ENCODE assay signal across 10 cellular contexts in genomic region chr17:45784293-45784582, GRCh38. TPM values are rescaled to one million over a fixed set of nuclear protein-coding genes. Genes with fewer than 3 reads are reported as not detected.
DNase-seq lines count a peak whose midpoint lies in the region; ATAC-seq, FAIRE-seq and TF ChIP-seq lines count a peak whose summit lies in the region.
"Had no signal": no experiment of that assay in that cellular context is flagged by ENCODE, and none has a peak within 500 bp of the region (broad histone marks: within the 10 kb centered on the region; RNA-seq: fewer than 3 reads in every experiment).

Gene CRHR1 (plus strand): TSS chr17:45784320. CDS start chr17:45784545, 225 bp downstream.

- no peak for TF ChIP-seq RAD21 in HepG2 (CRISPR knock-in tag; IDR thresholded peaks at IDR 0.05)

- WGBS in HepG2 (ENCODE audit: low lambda C conversion rate) = 20% methylated on average over 1 of the region's 41 CpGs

- H3K4me1 Mint-ChIP-seq in stimulated activated naive CD8-positive, alpha-beta T cell treated with anti-CD3 and anti-CD28 coated beads, Interleukin-15, amount 100 ng/mL, for 72 hours = peaks cover 17% of the 10 kb centered on the region

- H3K27ac ChIP-seq in angular gyrus (ENCODE audit: low read depth, low read length) (peak within 1 kb of the TSS; percentile 78), HepG2 (ENCODE audit: extremely low read length, insufficient read depth, low read length) (no peak within 1 kb of the TSS)

- CTCF ChIA-PET in HepG2 (lab: Yijun Ruan, JAX; ENCODE audit: low intra/inter-chr PET ratio, low total read pairs) = no interaction called here

- no peaks in the 10 kb centered on the region for H3K36me3 ChIP-seq in HepG2 (replicated peaks in 1 of 2; ENCODE audit: control insufficient read depth in 1 of 2, insufficient read depth in 2 of 2, low read length in 2 of 2)

- peaks cover 6% of the 10 kb centered on the region; the same call in 1 of the 2 replicates for H4K20me1 ChIP-seq in HepG2 (ENCODE audit: insufficient read depth, low read length)

- H3K4me3 ChIP-seq in HepG2 (replicated peaks in 1 of 3; ENCODE audit: insufficient read depth in 1 of 3, low read depth in 2 of 3, low read length in 3 of 3) = peak within 1 kb of the TSS; percentile 14 to 60 (median 48); a peak in 3 of 6 replicates

- peaks cover 15% of the 10 kb centered on the region; the same call in 1 of the 2 replicates for H3K4me1 ChIP-seq in HepG2 (ENCODE audit: insufficient read depth, low read length)

- TF ChIP-seq EP300 in HepG2 (IDR thresholded peaks at IDR 0.05; ENCODE audit: low read depth in 2 of 2, low read length in 2 of 2) (no peak), HepG2 (CRISPR knock-in tag; IDR thresholded peaks at IDR 0.05; ENCODE audit: borderline replicate concordance) (no peak)

- H3K9ac ChIP-seq in HepG2 (ENCODE audit: insufficient read depth, low read depth, low read length) = no peak within 1 kb of the TSS

- intact Hi-C loops in HepG2 (cut with micrococcal nuclease; ENCODE audit: unreplicated experiment) = no loop called here

- TF ChIP-seq POLR2A in HepG2 (IDR thresholded peaks at IDR 0.05; ENCODE audit: insufficient read depth in 1 of 2, low read depth in 2 of 2, low read length in 2 of 2) (no peak), GM18505 (IDR thresholded peaks at IDR 0.05; ENCODE audit: borderline replicate concordance, extremely low read depth, insufficient read depth, insufficient read length) (no peak)

- peak within 1 kb of the TSS; percentile 77 to 85 for H3K4me3 Mint-ChIP-seq in stimulated activated naive CD8-positive, alpha-beta T cell treated with anti-CD3 and anti-CD28 coated beads, Interleukin-15, amount 100 ng/mL, for 72 hours

- H3K27ac Mint-ChIP-seq in stimulated activated naive CD8-positive, alpha-beta T cell treated with anti-CD3 and anti-CD28 coated beads, Interleukin-15, amount 100 ng/mL, for 72 hours = no peak within 1 kb of the TSS

- H3K79me2 ChIP-seq in HepG2 (ENCODE audit: insufficient read depth, low read length) = no peaks in the 10 kb centered on the region

- DNase-seq in HuH-7 (ENCODE audit: low spot score) (peak; percentile 35), HepG2 (ENCODE audit: low spot score) (no peak), Kasumi-1 (lab: John Stamatoyannopoulos, UW) (no peak)
- DNase-seq in stimulated activated naive CD8-positive, alpha-beta T cell treated with anti-CD3 and anti-CD28 coated beads, Interleukin-15, amount 100 ng/mL, for 72 hours = no peak
- no peak for DNase-seq in stimulated activated CD8-positive, alpha-beta memory T cell treated with anti-CD3 and anti-CD28 coated beads, Interleukin-4, amount 100 ng/mL, for 48 hours

- no peaks in the 10 kb centered on the region for H3K9me3 ChIP-seq in HepG2 (ENCODE audit: low read length)

- H2AFZ ChIP-seq in HepG2 (ENCODE audit: low read length) = no peak within 1 kb of the TSS

- H3K4me2 ChIP-seq in HepG2 (ENCODE audit: low read depth, low read length) = peak within 1 kb of the TSS; percentile 46

- no TSS peak for BruUV-seq in HepG2 (replicated peaks; lab: Mats Ljungman, UMichigan)

- no peak for TF ChIP-seq CTCF in HepG2 (CRISPR knock-in tag; IDR thresholded peaks at IDR 0.05)

- no peak for FAIRE-seq in HepG2 (lab: Jason Lieb, UNC)
- FAIRE-seq: colon had no signal

- no peaks in the 10 kb centered on the region for H3K9me3 Mint-ChIP-seq in stimulated activated naive CD8-positive, alpha-beta T cell treated with anti-CD3 and anti-CD28 coated beads, Interleukin-15, amount 100 ng/mL, for 72 hours

- in situ Hi-C loops in HepG2 (cut with HindIII; ENCODE audit: extremely low pct_ligation_motif_present, low pct_unique_long_range_greater_than_20kb) = no loop called here

- ATAC-seq in HepG2 (peak; percentile 29), GM18505 (IDR thresholded peaks at IDR 0.05; ENCODE audit: unreplicated experiment) (no peak), GM18498 (IDR thresholded peaks at IDR 0.05; ENCODE audit: unreplicated experiment) (no peak)
- ATAC-seq in stimulated activated naive CD8-positive, alpha-beta T cell treated with anti-CD3 and anti-CD28 coated beads, Interleukin-15, amount 100 ng/mL, for 72 hours = no peak

- POLR2A ChIA-PET in HepG2 (lab: Yijun Ruan, JAX) = no interaction called here

- peaks cover 36 to 85% of the 10 kb centered on the region in 2 experiments for H3K27me3 ChIP-seq in HepG2 (ENCODE audit: control insufficient read depth in 1 of 2, insufficient read depth in 2 of 2, low read length in 2 of 2)

- peaks cover 95% of the 10 kb centered on the region for H3K27me3 Mint-ChIP-seq in stimulated activated naive CD8-positive, alpha-beta T cell treated with anti-CD3 and anti-CD28 coated beads, Interleukin-15, amount 100 ng/mL, for 72 hours

TF ChIP-seq in HepG2, 621 proteins besides CTCF, POLR2A, EP300 and RAD21:
- TF ChIP-seq ATF7-NPFF (CRISPR knock-in tag; IDR thresholded peaks at IDR 0.05; ENCODE audit: low read depth) (peak; percentile 36; the same call in 1 of the 2 replicates), MYC (CRISPR knock-in tag; IDR thresholded peaks at IDR 0.05; ENCODE audit: borderline replicate concordance) (0 out of 2 replicates have a peak, but pooled peaks have one; percentile 5), ZNF780A (CRISPR knock-in tag; IDR thresholded peaks at IDR 0.05) (no peak)

RNA-seq across cellular contexts. Expression of gene CRHR1, which starts in this region (rescaled TPM):
- not detected in 2 replicates for total RNA-seq in HepG2 (2016; rRNA removed; fragmentation: Illumina TruSeq; extraction: Trizol)
- not detected in 2 replicates for total RNA-seq in HepG2 (2016; cell fraction: cytosol; rRNA removed; fragmentation: Illumina TruSeq; extraction: Trizol; ENCODE audit: low read depth)
- total RNA-seq in HepG2 (2016; cell fraction: insoluble cytoplasmic fraction; rRNA removed; fragmentation: Illumina TruSeq; extraction: Trizol) = not detected in 2 replicates
- not detected in 2 replicates for total RNA-seq in HepG2 (2016; cell fraction: membrane; rRNA removed; fragmentation: Illumina TruSeq; extraction: Trizol)
- total RNA-seq in HepG2 (2016; cell fraction: nucleus; rRNA removed; fragmentation: Illumina TruSeq; extraction: Trizol) = not detected in 2 replicates
- polyA plus RNA-seq in HepG2 (2011; rRNA removed) = not detected in 2 replicates
- polyA plus RNA-seq in HepG2 (2011; cell fraction: cytosol; rRNA removed) = not detected in 2 replicates
- not detected in 2 replicates for polyA plus RNA-seq in HepG2 (2011; cell fraction: nucleus; rRNA removed)
- not detected in 2 replicates for polyA plus RNA-seq in HepG2 (2012)
- not detected in 2 replicates for polyA plus RNA-seq in HepG2 (2016; cell fraction: cytosol; fragmentation: Illumina TruSeq; extraction: Trizol; ENCODE audit: low read depth)
- polyA plus RNA-seq in HepG2 (2016; cell fraction: insoluble cytoplasmic fraction; fragmentation: Illumina TruSeq; extraction: Trizol; ENCODE audit: low read depth) = not detected in 2 replicates
- polyA plus RNA-seq in HepG2 (2016; cell fraction: membrane; fragmentation: Illumina TruSeq; extraction: Trizol; ENCODE audit: low read depth) = not detected in 2 replicates
- polyA plus RNA-seq in HepG2 (2016; cell fraction: nucleus; fragmentation: Illumina TruSeq; extraction: Trizol; ENCODE audit: insufficient read depth, low read depth) = not detected in 2 replicates
- polyA minus RNA-seq in HepG2 (2011; rRNA and poly(A)+ RNA removed; ENCODE audit: low replicate concordance) = 0.64 TPM in 1 of 2 replicates, not detected in the other
- not detected in 2 replicates for polyA minus RNA-seq in HepG2 (2011; cell fraction: cytosol; rRNA and poly(A)+ RNA removed)
- polyA minus RNA-seq in HepG2 (2011; cell fraction: nucleus; rRNA and poly(A)+ RNA removed) = not detected in 2 replicates
- total RNA-seq: NCI-H460 had no signal

Comparison
In these comparisons a context has a peak if more than half of its experiments do, and no peak if none do; other contexts are left out.
1. Peak in ATAC-seq, H3K4me3 ChIP-seq and H3K4me2 ChIP-seq in HepG2; RNA of the gene not detected or under 1 TPM.